In genomic region chr5:60209146-60209840, GRCh38 we compare ENCODE assay signal across 1 cellular context.
TF ChIP-seq lines count a peak whose summit lies in the region.

No MANE protein-coding gene starts in this region.

TF ChIP-seq in GM23338, 12 proteins besides CTCF, POLR2A, EP300 and RAD21 (continued from another document):
- no peak for TF ChIP-seq ZNF462 (CRISPR knock-in tag; IDR thresholded peaks at IDR 0.05)
- TF ChIP-seq REST (IDR thresholded peaks at IDR 0.05; ENCODE audit: unreplicated experiment), result no peak
